ENCODE assay signal across 8 cellular contexts in the genomic region with DNA sequence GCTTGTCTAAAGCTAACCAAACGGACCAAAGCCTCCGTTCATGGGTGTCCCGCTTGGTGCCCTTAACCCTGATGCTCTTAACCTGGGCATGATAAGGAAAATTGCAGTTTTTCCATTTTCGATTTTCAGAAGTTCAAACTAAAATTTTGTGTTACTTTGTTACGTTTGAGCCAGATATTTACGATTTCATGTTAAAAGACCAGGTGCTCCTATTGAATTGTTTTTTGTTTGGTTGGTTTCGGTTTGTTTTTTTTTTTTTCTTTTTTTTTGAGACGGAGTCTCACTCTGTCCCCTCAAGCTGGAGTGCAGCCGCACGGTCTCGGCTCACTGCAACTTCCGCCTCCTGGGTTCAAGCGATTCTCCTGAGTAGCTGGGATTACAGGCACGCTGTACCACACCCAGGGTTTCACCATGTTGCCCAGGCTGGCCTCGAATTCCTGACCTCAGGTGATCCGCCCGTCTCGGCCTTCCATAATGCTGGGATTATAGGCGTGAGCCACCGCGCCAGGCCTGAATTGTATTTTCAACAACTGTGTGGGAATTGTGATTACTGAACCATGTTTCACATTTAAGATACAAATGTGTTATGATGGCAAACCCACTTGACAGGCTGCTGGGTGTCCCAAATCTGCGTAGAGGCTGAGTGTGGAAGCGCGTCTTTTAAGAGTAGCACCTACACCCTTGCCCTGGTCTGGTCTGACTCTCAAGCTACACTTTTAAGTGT. TPM values are rescaled to one million over a fixed set of nuclear protein-coding genes. Genes with fewer than 3 reads are reported as not detected.
DNase-seq lines count a peak whose midpoint lies in the region; ATAC-seq, FAIRE-seq and TF ChIP-seq lines count a peak whose summit lies in the region.

No MANE protein-coding gene starts in this region.

- CTCF ChIA-PET in endothelial cell of umbilical vein (lab: Charles Lee): interaction anchor here (1.9 kb wide), 1 partner anchor 20 kb away, joined by 14 read pairs; no protein-coding TSS in a partner anchor

- H3K4me3 ChIP-seq in OCI-LY1 (ENCODE audit: low read depth, low read length, poor library complexity, severe bottlenecking) (peak overlapping the region; percentile 73), endothelial cell of umbilical vein (replicated peaks in 1 of 3; ENCODE audit: insufficient read depth in 1 of 3, low read depth in 1 of 3, low read length in 3 of 3) (peak overlapping the region; percentile 10 to 74 (median 47)), pancreas (peak overlapping the region; percentile 21 to 83 (median 63))

- TF ChIP-seq POLR2A in endothelial cell of umbilical vein (IDR thresholded peaks at IDR 0.05; ENCODE audit: low read depth, low read length): no peak

- H3K27me3 ChIP-seq in OCI-LY1 (ENCODE audit: insufficient read depth, low read length): no peaks in the 10 kb centered on the region
- no peaks in the 10 kb centered on the region for H3K27me3 ChIP-seq in endothelial cell of umbilical vein (ENCODE audit: control insufficient read depth in 2 of 2, insufficient read depth in 2 of 2, low read length in 2 of 2)
- H3K27me3 ChIP-seq in pancreas: no peaks in the 10 kb centered on the region

- BruUV-seq in endothelial cell of umbilical vein (replicated peaks; lab: Mats Ljungman, UMichigan): TSS peak; percentile 81

- 77 to 78% methylated on average over 24 of the region's 24 CpGs for WGBS in pancreas, 2 donors

- no peak for ATAC-seq in pancreas

- intact Hi-C loops in endothelial cell of umbilical vein (cut with micrococcal nuclease) (loop anchor here (5.0 kb wide), 1 partner anchor 526 kb away; the partner anchor contains the start of genes C11orf71 and RBM7), pancreas (cut with DNase I) (no loop called here)

- H4K20me1 ChIP-seq in OCI-LY1 (ENCODE audit: insufficient read depth, low read length) (no peaks in the 10 kb centered on the region), endothelial cell of umbilical vein (replicated peaks; ENCODE audit: control insufficient read depth, extremely low read depth, insufficient read depth, low read length) (no peaks in the 10 kb centered on the region)

- no peaks in the 10 kb centered on the region for H3K9me2 ChIP-seq in OCI-LY1 (ENCODE audit: low read depth, low read length)

- H3K9me3 ChIP-seq in OCI-LY1 (ENCODE audit: low read length) (no peaks in the 10 kb centered on the region), endothelial cell of umbilical vein (replicated peaks; ENCODE audit: control insufficient read depth, insufficient read depth, low read length) (no peaks in the 10 kb centered on the region), pancreas (no peaks in the 10 kb centered on the region)

- TF ChIP-seq CTCF in OCI-LY1 (IDR thresholded peaks at IDR 0.05; ENCODE audit: low read length) (no peak), endothelial cell of umbilical vein (IDR thresholded peaks at IDR 0.05; ENCODE audit: extremely low read depth in 1 of 2, insufficient read depth in 1 of 2, low read depth in 1 of 2, low read length in 2 of 2) (no peak), pancreas (IDR thresholded peaks at IDR 0.05) (no peak), GM10266 (IDR thresholded peaks at IDR 0.05; ENCODE audit: control insufficient read depth, insufficient read depth, low read depth, missing control alignments) (no peak)

- no peaks in the 10 kb centered on the region for H3K79me2 ChIP-seq in OCI-LY1 (ENCODE audit: insufficient read depth, low read length)
- peaks cover 6% of the 10 kb centered on the region for H3K79me2 ChIP-seq in endothelial cell of umbilical vein (ENCODE audit: control insufficient read depth, insufficient read depth, low read length)

- dilution Hi-C loops in endothelial cell of umbilical vein (cut with MboI; ENCODE audit: extremely low pct_ligation_motif_present, low sequenced_read_pairs): no loop called here

- DNase-seq in DMS79 treated with DMSO at 0.1 percent for 48 hours (lab: John Stamatoyannopoulos, UW): peak; percentile 89
- no peak for DNase-seq in endothelial cell of umbilical vein (ENCODE audit: low read depth, low spot score)
- peak in 1 of 6 donors; percentile 22 for DNase-seq in pancreas
- DNase-seq in frontal cortex (ENCODE audit: low spot score in 2 of 2): no peak
- DNase-seq in MV-4-11 (lab: John Stamatoyannopoulos, UW): no peak
- no peak for DNase-seq in GM10266 (ENCODE audit: extremely low spot score)
- DNase-seq in NCI-H128 (lab: John Stamatoyannopoulos, UW; ENCODE audit: unreplicated experiment): no peak

- POLR2A ChIA-PET in endothelial cell of umbilical vein (lab: Charles Lee): no interaction called here

- H3K36me3 ChIP-seq in OCI-LY1 (ENCODE audit: insufficient read depth, low read length) (no peaks in the 10 kb centered on the region; the same call in 1 of the 2 replicates), endothelial cell of umbilical vein (ENCODE audit: control insufficient read depth in 2 of 2, extremely low read depth in 1 of 2, insufficient read depth in 2 of 2, low read length in 2 of 2) (no peaks in the 10 kb centered on the region), pancreas (no peaks in the 10 kb centered on the region)

- H3F3A ChIP-seq in OCI-LY1 (ENCODE audit: insufficient read depth, low read length): no peaks in the 10 kb centered on the region

- H3K4me1 ChIP-seq in OCI-LY1 (ENCODE audit: insufficient read depth, low read length, severe bottlenecking) (peaks cover 36% of the 10 kb centered on the region), endothelial cell of umbilical vein (ENCODE audit: control insufficient read depth, extremely low read depth, insufficient read depth, low read length) (peaks cover 24% of the 10 kb centered on the region), pancreas (peaks cover 0 to 12% (median 0%) of the 10 kb centered on the region in 3 donors)

- H3K4me2 ChIP-seq in OCI-LY1 (ENCODE audit: low read length): peak overlapping the region; percentile 81
- peak overlapping the region; percentile 75 for H3K4me2 ChIP-seq in endothelial cell of umbilical vein (ENCODE audit: insufficient read depth, low read length)

- H3K9me1 ChIP-seq in endothelial cell of umbilical vein (replicated peaks; ENCODE audit: control insufficient read depth, extremely low read depth, insufficient read depth, low read length): no peaks in the 10 kb centered on the region

- H2AFZ ChIP-seq in OCI-LY1 (ENCODE audit: low read length) (no peak overlapping the region), endothelial cell of umbilical vein (ENCODE audit: low read depth, low read length) (peak overlapping the region; percentile 95)

- peak overlapping the region; percentile 81 for H3K9ac ChIP-seq in OCI-LY1 (ENCODE audit: low read length)
- peak overlapping the region; percentile 86 for H3K9ac ChIP-seq in endothelial cell of umbilical vein (replicated peaks; ENCODE audit: extremely low read depth, insufficient read depth, low read length)

- H3K27ac ChIP-seq in OCI-LY1 (ENCODE audit: low read depth, low read length, poor library complexity, severe bottlenecking): peak overlapping the region; percentile 68
- peak overlapping the region; percentile 92 for H3K27ac ChIP-seq in endothelial cell of umbilical vein (ENCODE audit: insufficient read depth, low read depth, low read length)
- peak overlapping the region; percentile 90 to 95 (median 90) for H3K27ac ChIP-seq in pancreas

- FAIRE-seq in endothelial cell of umbilical vein (lab: Jason Lieb, UNC) (no peak), pancreas (lab: Jason Lieb, UNC) (no peak), frontal cortex (lab: Jason Lieb, UNC) (no peak)

TF ChIP-seq in endothelial cell of umbilical vein, 7 proteins besides CTCF, POLR2A, EP300 and RAD21:
- TF ChIP-seq, protein P1, sequence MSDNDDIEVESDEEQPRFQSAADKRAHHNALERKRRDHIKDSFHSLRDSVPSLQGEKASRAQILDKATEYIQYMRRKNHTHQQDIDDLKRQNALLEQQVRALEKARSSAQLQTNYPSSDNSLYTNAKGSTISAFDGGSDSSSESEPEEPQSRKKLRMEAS (IDR thresholded peaks at IDR 0.05; ENCODE audit: insufficient read depth, insufficient read length): no peak
- no peak for TF ChIP-seq FOS (IDR thresholded peaks at IDR 0.05; ENCODE audit: borderline replicate concordance, insufficient read depth, low read length)
TF ChIP-seq in endothelial cell of umbilical vein: peak in this region for 0.

RNA-seq across cellular contexts. Expression of gene USP28, which starts 0.9 kb away (rescaled TPM):
- total RNA-seq in endothelial cell of umbilical vein: 29.6 and 30.5 TPM in 2 replicates
- 18.0 and 19.2 TPM in 2 replicates for polyA plus RNA-seq in endothelial cell of umbilical vein
- polyA plus RNA-seq in endothelial cell of umbilical vein (2011; cell fraction: cytosol; rRNA removed): 19.5 and 21.9 TPM in 2 replicates
- polyA plus RNA-seq in endothelial cell of umbilical vein (2011; cell fraction: nucleus; rRNA removed): 64.1 and 66.5 TPM in 2 replicates
- 23.9 and 26.8 TPM in 2 replicates for polyA plus RNA-seq in endothelial cell of umbilical vein (2012)
- polyA minus RNA-seq in endothelial cell of umbilical vein: 47.0 and 54.3 TPM in 2 replicates
- 30.4 TPM for polyA minus RNA-seq in endothelial cell of umbilical vein (2011; cell fraction: cytosol; rRNA and poly(A)+ RNA removed)
- 21.5 and 45.1 TPM in 2 replicates for polyA minus RNA-seq in endothelial cell of umbilical vein (2011; cell fraction: nucleus; rRNA and poly(A)+ RNA removed)
- total RNA-seq in pancreas: 10 to 100 TPM in 3 of 6 donors, 1 to 10 TPM in 3; 6.3 to 16.6 (median 9.8) TPM
- 1 to 10 TPM; 3.2 to 4.2 TPM for polyA plus RNA-seq in pancreas
- 28.1 TPM for total RNA-seq in frontal cortex

RNA-seq across cellular contexts. Expression of gene HTR3B, which starts 28.4 kb away (rescaled TPM):
- total RNA-seq in endothelial cell of umbilical vein: not detected in 2 replicates
- not detected in 2 replicates for polyA plus RNA-seq in endothelial cell of umbilical vein
- not detected in 2 replicates for polyA plus RNA-seq in endothelial cell of umbilical vein (2011; cell fraction: cytosol; rRNA removed)
- not detected in 2 replicates for polyA plus RNA-seq in endothelial cell of umbilical vein (2011; cell fraction: nucleus; rRNA removed)
- polyA plus RNA-seq in endothelial cell of umbilical vein (2012): not detected in 2 replicates
- polyA minus RNA-seq in endothelial cell of umbilical vein: not detected in 2 replicates
- polyA minus RNA-seq in endothelial cell of umbilical vein (2011; cell fraction: cytosol; rRNA and poly(A)+ RNA removed): not detected
- not detected in 2 replicates for polyA minus RNA-seq in endothelial cell of umbilical vein (2011; cell fraction: nucleus; rRNA and poly(A)+ RNA removed)
- total RNA-seq in pancreas: not detected
- polyA plus RNA-seq in pancreas: not detected
- total RNA-seq in frontal cortex: 0.41 TPM
